In the genomic region with DNA sequence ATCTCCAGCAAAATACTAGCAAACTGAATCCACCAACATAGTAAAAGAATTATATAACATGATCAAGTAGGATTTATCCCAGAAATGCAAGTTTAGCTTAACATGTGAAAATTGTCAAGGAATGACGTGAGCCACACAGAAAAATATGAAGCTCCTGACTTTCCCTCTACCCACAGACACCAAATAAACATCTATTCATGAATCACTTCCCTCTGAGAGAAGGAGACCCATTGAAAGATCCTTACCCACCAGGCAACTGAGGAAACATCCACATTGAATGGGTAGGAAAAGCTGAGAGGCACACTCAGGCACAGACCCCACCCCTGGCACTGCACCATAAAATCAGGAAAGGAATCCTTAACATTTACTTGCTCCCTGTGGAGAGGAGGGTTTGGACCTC, we compare ENCODE assay signal across 22 cellular contexts.
DNase-seq lines count a peak whose midpoint lies in the region; ATAC-seq and TF ChIP-seq lines count a peak whose summit lies in the region.
"Had no signal": no experiment of that assay in that cellular context is flagged by ENCODE, and none has a peak within 500 bp of the region (broad histone marks: within the 10 kb centered on the region; RNA-seq: fewer than 3 reads in every experiment).

No MANE protein-coding gene starts in this region.

- H3K9ac ChIP-seq in neural progenitor cell = no peak overlapping the region

- no peak overlapping the region for H2AFZ ChIP-seq in neural progenitor cell (replicated peaks)

- ATAC-seq in upper lobe of left lung (ENCODE audit: low FRiP score in 2 of 2) (no peak), left ventricle myocardium superior (no peak)
- ATAC-seq: gastroesophageal sphincter had no signal

- in situ Hi-C loops in brain microvascular endothelial cell (cut with HindIII; ENCODE audit: low pct_ligation_motif_present, low sequenced_read_pairs) = no loop called here

- peaks cover 19% of the 10 kb centered on the region for H3K9me3 Mint-ChIP-seq in neural progenitor cell

- H3K27ac Mint-ChIP-seq in neural progenitor cell = no peak overlapping the region
- H3K27ac Mint-ChIP-seq: CD8-positive, alpha-beta memory T cell had no signal

- no peak overlapping the region for H3K4me3 Mint-ChIP-seq in neural progenitor cell
- H3K4me3 Mint-ChIP-seq: CD8-positive, alpha-beta memory T cell; neural crest cell had no signal

- H3K27me3 ChIP-seq in brain microvascular endothelial cell (replicated peaks) = no peaks in the 10 kb centered on the region
- no peaks in the 10 kb centered on the region for H3K27me3 ChIP-seq in upper lobe of left lung
- H3K27me3 ChIP-seq in neural progenitor cell = no peaks in the 10 kb centered on the region
- H3K27me3 ChIP-seq: gastroesophageal sphincter, spleen had no signal

- peaks cover 0 to 12% (median 3%) of the 10 kb centered on the region in 4 donors for H3K9me3 ChIP-seq in upper lobe of left lung
- H3K9me3 ChIP-seq in neural progenitor cell (ENCODE audit: low read depth) = peaks cover 13% of the 10 kb centered on the region

- no peaks in the 10 kb centered on the region for H4K20me1 ChIP-seq in neural progenitor cell (ENCODE audit: low read depth)

- peaks cover 23% of the 10 kb centered on the region for H3K36me3 Mint-ChIP-seq in neural progenitor cell

- H3K4me1 ChIP-seq in upper lobe of left lung (no peaks in the 10 kb centered on the region), neural progenitor cell (no peaks in the 10 kb centered on the region)
- H3K4me1 ChIP-seq: gastroesophageal sphincter, spleen had no signal

- TF ChIP-seq POLR2A in upper lobe of left lung (IDR thresholded peaks at IDR 0.05) = no peak

- no peaks in the 10 kb centered on the region for H3F3A ChIP-seq in neural progenitor cell (ENCODE audit: low read depth)

- no peaks in the 10 kb centered on the region for H3K4me1 Mint-ChIP-seq in neural progenitor cell
- H3K4me1 Mint-ChIP-seq: CD8-positive, alpha-beta memory T cell; neural crest cell had no signal

- TF ChIP-seq CTCF in brain microvascular endothelial cell (IDR thresholded peaks at IDR 0.05; ENCODE audit: low read depth, low read length, missing control alignments) = no peak
- no peak for TF ChIP-seq CTCF in upper lobe of left lung (IDR thresholded peaks at IDR 0.05)
- TF ChIP-seq CTCF in neural progenitor cell (IDR thresholded peaks at IDR 0.05) = no peak

- no peak for TF ChIP-seq EP300 in upper lobe of left lung (IDR thresholded peaks at IDR 0.05)

- H3K36me3 ChIP-seq in brain microvascular endothelial cell (replicated peaks) (no peaks in the 10 kb centered on the region), upper lobe of left lung (no peaks in the 10 kb centered on the region), neural progenitor cell (peaks cover 6% of the 10 kb centered on the region)
- H3K36me3 ChIP-seq: spleen had no signal

- no peak overlapping the region for H3K4me2 ChIP-seq in neural progenitor cell

- intact Hi-C loops in left ventricle myocardium superior (cut with micrococcal nuclease) = no loop called here

- WGBS in upper lobe of left lung, 2 donors = 61 to 89% methylated on average over 1 of the region's 1 CpG

- H3K79me2 ChIP-seq in neural progenitor cell (ENCODE audit: low read depth) = no peaks in the 10 kb centered on the region

- DNase-seq in AG08396 (ENCODE audit: low spot score) (peak; percentile 27), HT1080 (ENCODE audit: low read depth) (peak; percentile 84), brain microvascular endothelial cell (peak; percentile 37), hepatic stellate cell (ENCODE audit: low spot score) (peak; percentile 69), upper lobe of left lung (no peak), DMS114 treated with DMSO at 0.1 percent for 48 hours (lab: John Stamatoyannopoulos, UW; ENCODE audit: unreplicated experiment) (no peak), left ventricle myocardium superior (no peak), neural progenitor cell (ENCODE audit: low spot score) (no peak)
- DNase-seq: activated CD4-positive, alpha-beta T cell treated with anti-CD3 and anti-CD28 coated beads, Interleukin-2, amount 50 U/mL, for 4 hours; activated gamma-delta T cell; amniotic stem cell; CD8-positive, alpha-beta memory T cell; DMS79; GOT3; midbrain; NCI-H1436; NCI-H526 treated with DMSO at 0.1 percent for 48 hours; spleen; substantia nigra; T-helper 1 cell had no signal

- H3K27ac ChIP-seq in brain microvascular endothelial cell = peak overlapping the region; percentile 16
- H3K27ac ChIP-seq in upper lobe of left lung = no peak overlapping the region
- no peak overlapping the region for H3K27ac ChIP-seq in neural progenitor cell
- H3K27ac ChIP-seq: gastroesophageal sphincter, spleen had no signal

- H3K4me3 ChIP-seq in brain microvascular endothelial cell (ENCODE audit: low read depth, low read length) (no peak overlapping the region), upper lobe of left lung (no peak overlapping the region), neural progenitor cell (no peak overlapping the region)
- H3K4me3 ChIP-seq: gastroesophageal sphincter, spleen had no signal

- H3K27me3 Mint-ChIP-seq in neural progenitor cell (ENCODE audit: insufficient read depth, low read depth) = no peaks in the 10 kb centered on the region

Comparison
In these comparisons a context has a peak if more than half of its experiments do, and no peak if none do; other contexts are left out.
1. DNase-seq: peak in AG08396 (single experiment), HT1080 (single experiment), brain microvascular endothelial cell (single experiment) and hepatic stellate cell (single experiment); none in upper lobe of left lung (0 of 2), DMS114 treated with DMSO at 0.1 percent for 48 hours (single experiment), left ventricle myocardium superior (single experiment) and neural progenitor cell (single experiment).